28 cellular contexts compared by ENCODE assay signal in genomic region chr5:52605317-52605991, GRCh38.
DNase-seq lines count a peak whose midpoint lies in the region; ATAC-seq, FAIRE-seq and TF ChIP-seq lines count a peak whose summit lies in the region.
"Had no signal": no experiment of that assay in that cellular context is flagged by ENCODE, and none has a peak within 500 bp of the region (broad histone marks: within the 10 kb centered on the region; RNA-seq: fewer than 3 reads in every experiment).

No MANE protein-coding gene starts in this region.

- no peak for DNase-seq in HTR-8/SVneo (ENCODE audit: insufficient read length, low spot score)
- peak; percentile 16 for DNase-seq in SK-N-DZ (ENCODE audit: low spot score)
- DNase-seq in fibroblast of pulmonary artery (ENCODE audit: low read depth): peak; percentile 2
- DNase-seq in retina: peak; percentile 14
- DNase-seq in stimulated activated effector memory CD8-positive, alpha-beta T cell treated with anti-CD3 and anti-CD28 coated beads, Interleukin-12 subunit alpha, Interleukin-12 subunit beta, amount 100 ng/mL, for 72 hours (ENCODE audit: low spot score in 2 of 2): no peak
- DNase-seq in activated naive CD4-positive, alpha-beta T cell treated with anti-CD3 and anti-CD28 coated beads for 36 hours: no peak
- no peak for DNase-seq in HK-2 (ENCODE audit: unreplicated experiment)
- no peak for DNase-seq in activated CD4-positive, CD25-positive, alpha-beta regulatory T cell treated with anti-CD3 and anti-CD28 coated beads, Interleukin-2, amount 50 U/mL, for 72 hours
- DNase-seq: Caco-2; CD4-positive, alpha-beta memory T cell; DMS 273 treated with DMSO at 0.1 percent for 48 hours; DND-41; GOT3; MG63; NCI-H1417; NCI-H1694 treated with DMSO at 0.1 percent for 48 hours; NCI-H2081 treated with DMSO at 0.1 percent for 48 hours; NCI-H345; NCI-H524; NCI-H774; SJCRH30; SW 1271 had no signal

- no peak overlapping the region for H3K27ac Mint-ChIP-seq in stimulated activated effector memory CD8-positive, alpha-beta T cell treated with anti-CD3 and anti-CD28 coated beads, Interleukin-12 subunit alpha, Interleukin-12 subunit beta, amount 100 ng/mL, for 72 hours
- H3K27ac Mint-ChIP-seq in activated naive CD4-positive, alpha-beta T cell treated with anti-CD3 and anti-CD28 coated beads for 36 hours: no peak overlapping the region
- H3K27ac Mint-ChIP-seq: CD4-positive, alpha-beta memory T cell had no signal

- H3K36me3 Mint-ChIP-seq in stimulated activated effector memory CD8-positive, alpha-beta T cell treated with anti-CD3 and anti-CD28 coated beads, Interleukin-12 subunit alpha, Interleukin-12 subunit beta, amount 100 ng/mL, for 72 hours: no peaks in the 10 kb centered on the region
- H3K36me3 Mint-ChIP-seq in activated naive CD4-positive, alpha-beta T cell treated with anti-CD3 and anti-CD28 coated beads for 36 hours (ENCODE audit: low read depth): no peaks in the 10 kb centered on the region
- H3K36me3 Mint-ChIP-seq: CD4-positive, alpha-beta memory T cell had no signal

- H3K4me3 Mint-ChIP-seq in stimulated activated effector memory CD8-positive, alpha-beta T cell treated with anti-CD3 and anti-CD28 coated beads, Interleukin-12 subunit alpha, Interleukin-12 subunit beta, amount 100 ng/mL, for 72 hours: no peak overlapping the region
- no peak overlapping the region for H3K4me3 Mint-ChIP-seq in activated naive CD4-positive, alpha-beta T cell treated with anti-CD3 and anti-CD28 coated beads for 36 hours
- H3K4me3 Mint-ChIP-seq: CD4-positive, alpha-beta memory T cell had no signal

- intact Hi-C loops in activated naive CD4-positive, alpha-beta T cell treated with anti-CD3 and anti-CD28 coated beads for 36 hours (cut with micrococcal nuclease): no loop called here

- H3K4me3 ChIP-seq in fibroblast of pulmonary artery (replicated peaks; ENCODE audit: low read depth, low read length): no peak overlapping the region
- H3K4me3 ChIP-seq: BLaER1, K562, MG63, SJCRH30 had no signal

- CTCF ChIA-PET in activated naive CD4-positive, alpha-beta T cell treated with anti-CD3 and anti-CD28 coated beads for 36 hours (lab: Charles Lee): interaction anchor here (0.7 kb wide), 1 partner anchor 1447 kb away, joined by 3 read pairs; no protein-coding TSS in a partner anchor

- ATAC-seq in stimulated activated effector memory CD8-positive, alpha-beta T cell treated with anti-CD3 and anti-CD28 coated beads, Interleukin-12 subunit alpha, Interleukin-12 subunit beta, amount 100 ng/mL, for 72 hours: no peak
- ATAC-seq: HCT116, HepG2, K562 had no signal

- peaks cover 6% of the 10 kb centered on the region for H3K9me3 Mint-ChIP-seq in stimulated activated effector memory CD8-positive, alpha-beta T cell treated with anti-CD3 and anti-CD28 coated beads, Interleukin-12 subunit alpha, Interleukin-12 subunit beta, amount 100 ng/mL, for 72 hours
- no peaks in the 10 kb centered on the region for H3K9me3 Mint-ChIP-seq in activated naive CD4-positive, alpha-beta T cell treated with anti-CD3 and anti-CD28 coated beads for 36 hours

- FAIRE-seq in HTR-8/SVneo (lab: Jason Lieb, UNC): peak; percentile 54
- FAIRE-seq: GM12891, HepG2, K562, RCC 7860 had no signal

- TF ChIP-seq CTCF in fibroblast of pulmonary artery (IDR thresholded peaks at IDR 0.05; ENCODE audit: low read length, missing control alignments): no peak

- H3K27me3 Mint-ChIP-seq in activated naive CD4-positive, alpha-beta T cell treated with anti-CD3 and anti-CD28 coated beads for 36 hours (ENCODE audit: low read depth): peaks cover 2% of the 10 kb centered on the region

- H3K4me1 Mint-ChIP-seq in stimulated activated effector memory CD8-positive, alpha-beta T cell treated with anti-CD3 and anti-CD28 coated beads, Interleukin-12 subunit alpha, Interleukin-12 subunit beta, amount 100 ng/mL, for 72 hours: no peaks in the 10 kb centered on the region
- H3K4me1 Mint-ChIP-seq in activated naive CD4-positive, alpha-beta T cell treated with anti-CD3 and anti-CD28 coated beads for 36 hours (ENCODE audit: low read depth): no peaks in the 10 kb centered on the region
- H3K4me1 Mint-ChIP-seq: CD4-positive, alpha-beta memory T cell had no signal

Comparison
In these comparisons a context has a peak if more than half of its experiments do, and no peak if none do; other contexts are left out.
1. DNase-seq: peak in SK-N-DZ (single experiment), fibroblast of pulmonary artery (single experiment) and retina (single experiment); none in HTR-8/SVneo (single experiment), stimulated activated effector memory CD8-positive, alpha-beta T cell treated with anti-CD3 and anti-CD28 coated beads, Interleukin-12 subunit alpha, Interleukin-12 subunit beta, amount 100 ng/mL, for 72 hours (0 of 2), activated naive CD4-positive, alpha-beta T cell treated with anti-CD3 and anti-CD28 coated beads for 36 hours (single experiment), HK-2 (single experiment) and activated CD4-positive, CD25-positive, alpha-beta regulatory T cell treated with anti-CD3 and anti-CD28 coated beads, Interleukin-2, amount 50 U/mL, for 72 hours (single experiment).